Comparison of ENCODE assay signal across 8 cellular contexts in the genomic region with DNA sequence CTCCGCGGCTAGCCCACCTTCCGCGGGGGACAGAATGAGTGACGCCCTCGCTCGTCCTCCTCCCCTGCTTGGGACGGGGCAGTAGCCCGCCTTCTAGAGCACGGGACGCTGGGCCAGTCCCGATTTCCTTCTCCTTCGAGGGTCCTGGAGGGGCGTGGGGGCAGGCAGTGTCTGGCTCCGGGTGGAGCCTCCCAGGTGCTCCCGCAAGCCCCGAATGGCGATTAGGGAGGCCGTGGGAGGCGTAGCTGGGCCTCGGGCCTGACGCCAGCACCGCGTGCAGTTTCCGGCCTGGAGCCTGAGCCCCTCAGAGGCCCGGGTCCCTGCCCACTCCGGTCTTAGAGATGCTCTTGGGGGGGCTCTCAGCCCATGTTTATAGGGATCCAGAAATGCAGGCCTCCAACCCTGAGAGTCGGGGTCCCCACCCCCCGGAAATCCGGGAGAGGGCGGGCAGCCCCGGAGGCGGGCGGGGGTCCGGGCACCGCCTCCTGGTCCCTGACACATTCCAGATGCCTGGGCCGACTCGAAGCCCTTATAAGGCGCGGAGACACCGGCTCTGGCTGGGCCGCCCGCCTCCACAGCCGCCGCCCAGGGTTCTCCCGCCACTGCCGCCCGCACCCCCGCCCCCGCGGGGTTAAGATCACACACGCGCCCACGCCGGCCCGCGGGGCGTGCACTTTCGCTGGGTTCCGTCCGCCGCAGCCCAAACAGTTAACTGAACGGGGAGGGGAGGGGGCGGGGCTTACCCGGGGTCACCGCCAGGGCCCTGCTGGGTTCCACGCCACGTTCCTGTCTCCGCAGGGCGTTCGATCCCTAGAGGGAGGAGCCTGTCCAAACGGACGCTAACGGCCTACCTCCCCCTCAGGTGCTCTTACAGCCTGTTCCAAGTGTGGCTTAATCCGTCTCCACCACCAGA. TPM values are rescaled to one million over a fixed set of nuclear protein-coding genes. Genes with fewer than 3 reads are reported as not detected.
DNase-seq lines count a peak whose midpoint lies in the region; ATAC-seq and TF ChIP-seq lines count a peak whose summit lies in the region.

No MANE protein-coding gene starts in this region.

- POLR2A ChIA-PET in RWPE1 (lab: Yijun Ruan, JAX; ENCODE audit: low non-redundant PET), result no interaction called here

- H3K4me3 Mint-ChIP-seq in activated T-helper 2 cell treated with anti-CD3 and anti-CD28 coated beads, Interferon-gamma antibody, Interleukin-2, Interleukin-4, amounts not matched to agents 10 μg/mL and 5 μg/mL and 100 μg/mL, durations not matched to agents 14 hours and 24 hours and 36 hours (ENCODE audit: low read depth), result peak overlapping the region; percentile 98
- peak overlapping the region; percentile 93 for H3K4me3 Mint-ChIP-seq in natural killer cell treated with Interleukin-12 subunit alpha and Interleukin-12 subunit beta and Interleukin-15 and Interleukin-18, amount 100 ng/mL, for 72 hours

- peak; percentile 30 for ATAC-seq in HG03108 (IDR thresholded peaks at IDR 0.05; ENCODE audit: unreplicated experiment)
- peak; percentile 67 to 72 for ATAC-seq in natural killer cell treated with Interleukin-12 subunit alpha and Interleukin-12 subunit beta and Interleukin-15 and Interleukin-18, amount 100 ng/mL, for 72 hours

- TF ChIP-seq CTCF in GM12875 (IDR thresholded peaks at IDR 0.05; ENCODE audit: borderline replicate concordance, insufficient read depth, low read depth, low read length) (no peak), RWPE1 (conservative IDR thresholded peaks at IDR 0.05; ENCODE audit: low read depth) (no peak), fibroblast of mammary gland (conservative IDR thresholded peaks at IDR 0.05; ENCODE audit: control insufficient read depth, insufficient read depth, low read depth, low read length) (no peak)

- H3K4me3 ChIP-seq in GM12875 (ENCODE audit: low read depth, low read length), result peak overlapping the region; percentile 51
- peak overlapping the region; percentile 97 for H3K4me3 ChIP-seq in fibroblast of mammary gland (ENCODE audit: control insufficient read depth, low read depth, low read length)

- H3K27me3 Mint-ChIP-seq in activated T-helper 2 cell treated with anti-CD3 and anti-CD28 coated beads, Interferon-gamma antibody, Interleukin-2, Interleukin-4, amounts not matched to agents 10 μg/mL and 5 μg/mL and 100 μg/mL, durations not matched to agents 14 hours and 24 hours and 36 hours (ENCODE audit: low read depth), result no peaks in the 10 kb centered on the region
- no peaks in the 10 kb centered on the region for H3K27me3 Mint-ChIP-seq in natural killer cell treated with Interleukin-12 subunit alpha and Interleukin-12 subunit beta and Interleukin-15 and Interleukin-18, amount 100 ng/mL, for 72 hours

- peaks cover 42% of the 10 kb centered on the region for H3K4me1 Mint-ChIP-seq in activated T-helper 2 cell treated with anti-CD3 and anti-CD28 coated beads, Interferon-gamma antibody, Interleukin-2, Interleukin-4, amounts not matched to agents 10 μg/mL and 5 μg/mL and 100 μg/mL, durations not matched to agents 14 hours and 24 hours and 36 hours (ENCODE audit: low read depth)
- H3K4me1 Mint-ChIP-seq in natural killer cell treated with Interleukin-12 subunit alpha and Interleukin-12 subunit beta and Interleukin-15 and Interleukin-18, amount 100 ng/mL, for 72 hours (ENCODE audit: low read depth in 2 of 2), result peaks cover 33 to 49% of the 10 kb centered on the region in 2 donors

- peak; percentile 86 for DNase-seq in RWPE1 (ENCODE audit: low spot score)
- peak; percentile 93 for DNase-seq in activated T-helper 2 cell treated with anti-CD3 and anti-CD28 coated beads, Interferon-gamma antibody, Interleukin-2, Interleukin-4, amounts not matched to agents 10 μg/mL and 5 μg/mL and 100 μg/mL, durations not matched to agents 14 hours and 24 hours and 36 hours (ENCODE audit: low spot score)
- peak; percentile 83 for DNase-seq in fibroblast of mammary gland (ENCODE audit: low read depth)
- peak; percentile 93 for DNase-seq in natural killer cell treated with Interleukin-12 subunit alpha and Interleukin-12 subunit beta and Interleukin-15 and Interleukin-18, amount 100 ng/mL, for 72 hours (ENCODE audit: low spot score)
- DNase-seq in stimulated activated naive CD4-positive, alpha-beta T cell (lab: John Stamatoyannopoulos, UW), result peak; percentile 84 to 97 (median 93)
- DNase-seq in NCI-H2081 (lab: John Stamatoyannopoulos, UW), result no peak

- H3K27ac Mint-ChIP-seq in activated T-helper 2 cell treated with anti-CD3 and anti-CD28 coated beads, Interferon-gamma antibody, Interleukin-2, Interleukin-4, amounts not matched to agents 10 μg/mL and 5 μg/mL and 100 μg/mL, durations not matched to agents 14 hours and 24 hours and 36 hours, result peak overlapping the region; percentile 87
- peak overlapping the region in 1 of 2 donors; percentile 84 for H3K27ac Mint-ChIP-seq in natural killer cell treated with Interleukin-12 subunit alpha and Interleukin-12 subunit beta and Interleukin-15 and Interleukin-18, amount 100 ng/mL, for 72 hours

- H3K9me3 Mint-ChIP-seq in activated T-helper 2 cell treated with anti-CD3 and anti-CD28 coated beads, Interferon-gamma antibody, Interleukin-2, Interleukin-4, amounts not matched to agents 10 μg/mL and 5 μg/mL and 100 μg/mL, durations not matched to agents 14 hours and 24 hours and 36 hours, result no peaks in the 10 kb centered on the region
- no peaks in the 10 kb centered on the region for H3K9me3 Mint-ChIP-seq in natural killer cell treated with Interleukin-12 subunit alpha and Interleukin-12 subunit beta and Interleukin-15 and Interleukin-18, amount 100 ng/mL, for 72 hours

- intact Hi-C loops in activated T-helper 2 cell treated with anti-CD3 and anti-CD28 coated beads, Interferon-gamma antibody, Interleukin-2, Interleukin-4, amounts not matched to agents 10 μg/mL and 5 μg/mL and 100 μg/mL, durations not matched to agents 14 hours and 24 hours and 36 hours (cut with micrococcal nuclease), result loop anchor here (1.0 to 5.0 kb wide), 6 partner anchors 10 to 1682 kb away; a partner anchor contains a TSS

- CTCF ChIA-PET in RWPE1 (lab: Yijun Ruan, JAX), result interaction anchor here (0.6 kb wide), 1 partner anchor 140 kb away, joined by 4 read pairs; no protein-coding TSS in a partner anchor

- H3K27ac ChIP-seq in RWPE1, result peak overlapping the region; percentile 98

- H3K36me3 Mint-ChIP-seq in activated T-helper 2 cell treated with anti-CD3 and anti-CD28 coated beads, Interferon-gamma antibody, Interleukin-2, Interleukin-4, amounts not matched to agents 10 μg/mL and 5 μg/mL and 100 μg/mL, durations not matched to agents 14 hours and 24 hours and 36 hours (ENCODE audit: low read depth), result peaks cover 26% of the 10 kb centered on the region
- peaks cover 3% of the 10 kb centered on the region for H3K36me3 Mint-ChIP-seq in natural killer cell treated with Interleukin-12 subunit alpha and Interleukin-12 subunit beta and Interleukin-15 and Interleukin-18, amount 100 ng/mL, for 72 hours

RNA-seq across cellular contexts. Expression of a gene that starts 1.5 kb away (rescaled TPM):
- 96.3 and 102 TPM in 2 replicates for total RNA-seq in activated T-helper 2 cell treated with anti-CD3 and anti-CD28 coated beads, Interferon-gamma antibody, Interleukin-2, Interleukin-4, amounts not matched to agents 10 μg/mL and 5 μg/mL and 100 μg/mL, durations not matched to agents 14 hours and 24 hours and 36 hours
- total RNA-seq in natural killer cell treated with Interleukin-12 subunit alpha and Interleukin-12 subunit beta and Interleukin-15 and Interleukin-18, amount 100 ng/mL, for 72 hours, result 10 to 100 TPM; 17.8 to 17.9 TPM

RNA-seq across cellular contexts. Expression of a gene that starts 12.8 kb away (rescaled TPM):
- total RNA-seq in activated T-helper 2 cell treated with anti-CD3 and anti-CD28 coated beads, Interferon-gamma antibody, Interleukin-2, Interleukin-4, amounts not matched to agents 10 μg/mL and 5 μg/mL and 100 μg/mL, durations not matched to agents 14 hours and 24 hours and 36 hours, result not detected in 2 replicates
- 1 to 10 TPM in 1 of 2 donors, not detected in 1; 1.1 TPM for total RNA-seq in natural killer cell treated with Interleukin-12 subunit alpha and Interleukin-12 subunit beta and Interleukin-15 and Interleukin-18, amount 100 ng/mL, for 72 hours

RNA-seq across cellular contexts. Expression of a gene that starts 39.9 kb away (rescaled TPM):
- total RNA-seq in activated T-helper 2 cell treated with anti-CD3 and anti-CD28 coated beads, Interferon-gamma antibody, Interleukin-2, Interleukin-4, amounts not matched to agents 10 μg/mL and 5 μg/mL and 100 μg/mL, durations not matched to agents 14 hours and 24 hours and 36 hours, result not detected in 2 replicates
- total RNA-seq in natural killer cell treated with Interleukin-12 subunit alpha and Interleukin-12 subunit beta and Interleukin-15 and Interleukin-18, amount 100 ng/mL, for 72 hours, result not detected

RNA-seq across cellular contexts. Expression of a gene that starts 45.0 kb away (rescaled TPM):
- not detected in 2 replicates for total RNA-seq in activated T-helper 2 cell treated with anti-CD3 and anti-CD28 coated beads, Interferon-gamma antibody, Interleukin-2, Interleukin-4, amounts not matched to agents 10 μg/mL and 5 μg/mL and 100 μg/mL, durations not matched to agents 14 hours and 24 hours and 36 hours
- total RNA-seq in natural killer cell treated with Interleukin-12 subunit alpha and Interleukin-12 subunit beta and Interleukin-15 and Interleukin-18, amount 100 ng/mL, for 72 hours, result 1 to 10 TPM in 1 of 2 donors, not detected in 1; 3.0 TPM

Comparison
In these comparisons a context has a peak if more than half of its experiments do, and no peak if none do; other contexts are left out.
1. DNase-seq: peak in RWPE1 (single experiment), activated T-helper 2 cell treated with anti-CD3 and anti-CD28 coated beads, Interferon-gamma antibody, Interleukin-2, Interleukin-4, amounts not matched to agents 10 μg/mL and 5 μg/mL and 100 μg/mL, durations not matched to agents 14 hours and 24 hours and 36 hours (single experiment), fibroblast of mammary gland (single experiment), natural killer cell treated with Interleukin-12 subunit alpha and Interleukin-12 subunit beta and Interleukin-15 and Interleukin-18, amount 100 ng/mL, for 72 hours (single experiment) and stimulated activated naive CD4-positive, alpha-beta T cell (6 of 6); none in NCI-H2081 (0 of 2).